ENCODE assay signal across 25 cellular contexts in genomic region chr7:140494877-140495276, GRCh38.
"Had no signal": no experiment of that assay in that cellular context is flagged by ENCODE, and none has a peak within 500 bp of the region (broad histone marks: within the 10 kb centered on the region; RNA-seq: fewer than 3 reads in every experiment).

No MANE protein-coding gene starts in this region.

- H3K4me3 ChIP-seq: colonic mucosa, esophagus muscularis mucosa, pancreas, psoas muscle, right atrium auricular region, upper lobe of left lung had no signal

- H3K4me3 Mint-ChIP-seq: activated CD4-positive, alpha-beta T cell treated with anti-CD3 and anti-CD28 coated beads for 36 hours; activated naive CD8-positive, alpha-beta T cell treated with anti-CD3 and anti-CD28 coated beads for 36 hours; activated T-cell treated with anti-CD3 and anti-CD28 coated beads, Interleukin-2, amount 50 U/mL, for 4 hours; nephron; WTC11 had no signal

- H3K9me3 ChIP-seq: colonic mucosa, esophagus muscularis mucosa, pancreas, psoas muscle, right atrium auricular region, upper lobe of left lung had no signal

- H3K27ac Mint-ChIP-seq: activated CD4-positive, alpha-beta T cell treated with anti-CD3 and anti-CD28 coated beads for 36 hours; activated naive CD8-positive, alpha-beta T cell treated with anti-CD3 and anti-CD28 coated beads for 36 hours; activated T-helper 2 cell treated with anti-CD3 and anti-CD28 coated beads, Interferon-gamma antibody, Interleukin-2, Interleukin-4, amounts not matched to agents 10 μg/mL and 5 μg/mL and 100 μg/mL, durations not matched to agents 14 hours and 24 hours and 36 hours; nephron; WTC11 had no signal

- H3K4me1 Mint-ChIP-seq: activated CD4-positive, alpha-beta T cell treated with anti-CD3 and anti-CD28 coated beads for 36 hours; activated naive CD8-positive, alpha-beta T cell treated with anti-CD3 and anti-CD28 coated beads for 36 hours; nephron; WTC11 had no signal

- H3K9me3 Mint-ChIP-seq: activated naive CD8-positive, alpha-beta T cell treated with anti-CD3 and anti-CD28 coated beads for 36 hours; activated T-cell treated with anti-CD3 and anti-CD28 coated beads, Interleukin-2, amount 50 U/mL, for 4 hours; activated T-helper 2 cell treated with anti-CD3 and anti-CD28 coated beads, Interferon-gamma antibody, Interleukin-2, Interleukin-4, amounts not matched to agents 10 μg/mL and 5 μg/mL and 100 μg/mL, durations not matched to agents 14 hours and 24 hours and 36 hours; nephron; WTC11 had no signal

- H3K27me3 ChIP-seq: colonic mucosa, esophagus muscularis mucosa, pancreas, right atrium auricular region, upper lobe of left lung had no signal

- H3K36me3 ChIP-seq: colonic mucosa, esophagus muscularis mucosa, pancreas, right atrium auricular region, upper lobe of left lung had no signal

- H3K27me3 Mint-ChIP-seq: activated CD4-positive, alpha-beta T cell treated with anti-CD3 and anti-CD28 coated beads for 36 hours; activated naive CD8-positive, alpha-beta T cell treated with anti-CD3 and anti-CD28 coated beads for 36 hours had no signal

- H3K4me1 ChIP-seq: colonic mucosa, esophagus muscularis mucosa, pancreas, psoas muscle, right atrium auricular region, upper lobe of left lung had no signal

- H3K27ac ChIP-seq: colonic mucosa, esophagus muscularis mucosa, pancreas, psoas muscle, right atrium auricular region, upper lobe of left lung had no signal

- H3K36me3 Mint-ChIP-seq: activated naive CD8-positive, alpha-beta T cell treated with anti-CD3 and anti-CD28 coated beads for 36 hours; WTC11 had no signal

- ATAC-seq: activated CD4-positive, alpha-beta T cell treated with anti-CD3 and anti-CD28 coated beads for 36 hours; activated T-cell treated with anti-CD3 and anti-CD28 coated beads, Interleukin-2, amount 50 U/mL, for 4 hours; psoas muscle; stimulated activated naive CD8-positive, alpha-beta T cell treated with anti-CD3 and anti-CD28 coated beads, Interleukin-15, Interleukin-2, amounts not matched to agents 100 U/mL and 50 U/mL, for 24 hours; WTC11 had no signal

- DNase-seq: activated CD4-positive, alpha-beta T cell treated with anti-CD3 and anti-CD28 coated beads for 36 hours; activated CD4-positive, alpha-beta T cell treated with anti-CD3 and anti-CD28 coated beads, Interleukin-2, amount 50 U/mL, for 4 hours; activated CD8-positive, alpha-beta memory T cell treated with anti-CD3 and anti-CD28 coated beads for 24 hours; activated CD8-positive, alpha-beta memory T cell treated with anti-CD3 and anti-CD28 coated beads, Interleukin-2, amount 50 U/mL, for 4 hours; activated naive CD4-positive, alpha-beta T cell treated with Interleukin-2 at 50 U/mL for 16 hours; activated naive CD8-positive, alpha-beta T cell treated with anti-CD3 and anti-CD28 coated beads for 36 hours; activated T-cell treated with anti-CD3 and anti-CD28 coated beads, Interleukin-2, amount 50 U/mL, for 4 hours; colonic mucosa; head of caudate nucleus; islet precursor cell; left cardiac atrium; mammary epithelial cell; midbrain; pancreas; stimulated activated CD4-positive, alpha-beta T cell treated with anti-CD3 and anti-CD28 coated beads, Interleukin-12 subunit alpha, Interleukin-12 subunit beta, amount 100 ng/mL, for 4 hours; stimulated activated CD4-positive, alpha-beta T cell treated with anti-CD3 and anti-CD28 coated beads, Interleukin-4, amount 100 ng/mL, for 4 hours; stimulated activated naive CD8-positive, alpha-beta T cell treated with anti-CD3 and anti-CD28 coated beads, Interleukin-15, Interleukin-2, amounts not matched to agents 100 U/mL and 50 U/mL, for 24 hours; T-helper 1 cell had no signal
